14 cellular contexts compared by ENCODE assay signal in genomic region chr2:181036445-181036844, GRCh38. TPM values are rescaled to one million over a fixed set of nuclear protein-coding genes. Genes with fewer than 3 reads are reported as not detected.
DNase-seq lines count a peak whose midpoint lies in the region; ATAC-seq and TF ChIP-seq lines count a peak whose summit lies in the region.
"Had no signal": no experiment of that assay in that cellular context is flagged by ENCODE, and none has a peak within 500 bp of the region (broad histone marks: within the 10 kb centered on the region; RNA-seq: fewer than 3 reads in every experiment).

No MANE protein-coding gene starts in this region.

- peak overlapping the region; percentile 29 for H3K27ac Mint-ChIP-seq in activated CD8-positive, alpha-beta memory T cell treated with anti-CD3 and anti-CD28 coated beads, Interleukin-2, amount 10 ng/mL, durations not matched to agents 7 days and 5 days
- H3K27ac Mint-ChIP-seq: activated naive CD8-positive, alpha-beta T cell treated with anti-CD3 and anti-CD28 coated beads, Interleukin-2, amount 50 U/mL, for 24 hours; GM23338 had no signal

- H3K36me3 ChIP-seq in smooth muscle cell (ENCODE audit: low read depth) = no peaks in the 10 kb centered on the region

- peaks cover 7% of the 10 kb centered on the region for H3K36me3 Mint-ChIP-seq in activated CD8-positive, alpha-beta memory T cell treated with anti-CD3 and anti-CD28 coated beads, Interleukin-2, amount 10 ng/mL, durations not matched to agents 7 days and 5 days

- DNase-seq in activated CD8-positive, alpha-beta memory T cell treated with anti-CD3 and anti-CD28 coated beads, Interleukin-2, amount 10 ng/mL, durations not matched to agents 7 days and 5 days = peak; percentile 41
- no peak for DNase-seq in activated CD8-positive, alpha-beta memory T cell treated with anti-CD3 and anti-CD28 coated beads, Interleukin-2, amount 50 U/mL, for 4 hours
- DNase-seq in smooth muscle cell (lab: John Stamatoyannopoulos, UW; ENCODE audit: unreplicated experiment) (no peak), left ventricle myocardium superior (no peak), GM03348 (ENCODE audit: low spot score) (no peak), SIG-M5 treated with dmso at 0.1 percent for 504 hours (lab: John Stamatoyannopoulos, UW; ENCODE audit: unreplicated experiment) (no peak)
- DNase-seq: activated CD4-positive, alpha-beta T cell treated with anti-CD3 and anti-CD28 coated beads for 1 hour; activated naive CD8-positive, alpha-beta T cell treated with anti-CD3 and anti-CD28 coated beads, Interleukin-2, amount 50 U/mL, for 24 hours; NCI-H2107 had no signal

- peak overlapping the region; percentile 62 for H3K4me2 ChIP-seq in smooth muscle cell
- H3K4me2 ChIP-seq: A549, GM23338 had no signal

- CTCF ChIA-PET in activated CD8-positive, alpha-beta memory T cell treated with anti-CD3 and anti-CD28 coated beads, Interleukin-2, amount 10 ng/mL, durations not matched to agents 7 days and 5 days (lab: Charles Lee) = no interaction called here

- H3K27ac ChIP-seq in smooth muscle cell (ENCODE audit: low read depth) = peak overlapping the region; percentile 86
- H3K27ac ChIP-seq: A549, skin epidermis had no signal

- H3K9me3 Mint-ChIP-seq in activated CD8-positive, alpha-beta memory T cell treated with anti-CD3 and anti-CD28 coated beads, Interleukin-2, amount 10 ng/mL, durations not matched to agents 7 days and 5 days (ENCODE audit: low read depth) = no peaks in the 10 kb centered on the region
- H3K9me3 Mint-ChIP-seq: activated naive CD8-positive, alpha-beta T cell treated with anti-CD3 and anti-CD28 coated beads, Interleukin-2, amount 50 U/mL, for 24 hours; GM23338 had no signal

- ATAC-seq in activated CD8-positive, alpha-beta memory T cell treated with anti-CD3 and anti-CD28 coated beads, Interleukin-2, amount 10 ng/mL, durations not matched to agents 7 days and 5 days = peak; percentile 48
- ATAC-seq in HG02610 (IDR thresholded peaks at IDR 0.05; ENCODE audit: unreplicated experiment) = peak; percentile 57
- ATAC-seq in HG03521 (IDR thresholded peaks at IDR 0.05; ENCODE audit: unreplicated experiment) = peak; percentile 65
- no peak for ATAC-seq in left ventricle myocardium superior
- ATAC-seq: A549, GM23338 had no signal

- peak overlapping the region; percentile 16 for H3K9ac ChIP-seq in smooth muscle cell (ENCODE audit: low read depth)

- intact Hi-C loops in left ventricle myocardium superior (cut with micrococcal nuclease) = no loop called here

- peaks cover 77% of the 10 kb centered on the region for H4K20me1 ChIP-seq in smooth muscle cell (ENCODE audit: low read depth)

- H3K4me1 Mint-ChIP-seq in activated CD8-positive, alpha-beta memory T cell treated with anti-CD3 and anti-CD28 coated beads, Interleukin-2, amount 10 ng/mL, durations not matched to agents 7 days and 5 days = peaks cover 29% of the 10 kb centered on the region

- no peaks in the 10 kb centered on the region for H3K27me3 Mint-ChIP-seq in activated CD8-positive, alpha-beta memory T cell treated with anti-CD3 and anti-CD28 coated beads, Interleukin-2, amount 10 ng/mL, durations not matched to agents 7 days and 5 days
- H3K27me3 Mint-ChIP-seq: activated naive CD8-positive, alpha-beta T cell treated with anti-CD3 and anti-CD28 coated beads, Interleukin-2, amount 50 U/mL, for 24 hours had no signal

- WGBS in smooth muscle cell (ENCODE audit: low lambda C conversion rate) = 92% methylated on average over 2 of the region's 2 CpGs

- H3F3A ChIP-seq in smooth muscle cell (ENCODE audit: low read depth) = peaks cover 11% of the 10 kb centered on the region

- peaks cover 82% of the 10 kb centered on the region for H3K79me2 ChIP-seq in smooth muscle cell (ENCODE audit: low read depth)

- no peaks in the 10 kb centered on the region for H3K27me3 ChIP-seq in smooth muscle cell (ENCODE audit: low read depth)

- H3K4me3 ChIP-seq in smooth muscle cell = no peak overlapping the region
- H3K4me3 ChIP-seq: A549, GM23338, skin epidermis had no signal

- no peak for TF ChIP-seq CTCF in smooth muscle cell (IDR thresholded peaks at IDR 0.05; ENCODE audit: borderline replicate concordance, insufficient read depth, poor library complexity, severe bottlenecking)

- H3K4me3 Mint-ChIP-seq in activated CD8-positive, alpha-beta memory T cell treated with anti-CD3 and anti-CD28 coated beads, Interleukin-2, amount 10 ng/mL, durations not matched to agents 7 days and 5 days = no peak overlapping the region
- H3K4me3 Mint-ChIP-seq: activated naive CD8-positive, alpha-beta T cell treated with anti-CD3 and anti-CD28 coated beads, Interleukin-2, amount 50 U/mL, for 24 hours; GM23338 had no signal

- H3K9me3 ChIP-seq in smooth muscle cell (replicated peaks; ENCODE audit: low read depth) = no peaks in the 10 kb centered on the region
- H3K9me3 ChIP-seq: A549 had no signal

- H3K4me1 ChIP-seq in smooth muscle cell (ENCODE audit: low read depth) = peaks cover 5% of the 10 kb centered on the region
- H3K4me1 ChIP-seq: A549 had no signal

- H2AFZ ChIP-seq in smooth muscle cell (ENCODE audit: low read depth) = no peak overlapping the region
- H2AFZ ChIP-seq: GM23338 had no signal

RNA-seq across cellular contexts. Expression of gene UBE2E3, which starts 56.0 kb away (rescaled TPM):
- 10 to 100 TPM; 35.0 to 49.6 TPM for total RNA-seq in activated CD8-positive, alpha-beta memory T cell treated with anti-CD3 and anti-CD28 coated beads, Interleukin-2, amount 10 ng/mL, durations not matched to agents 7 days and 5 days
- total RNA-seq in smooth muscle cell = 259 and 275 TPM in 2 replicates
- 225 and 230 TPM in 2 replicates for polyA plus RNA-seq in smooth muscle cell
- total RNA-seq in left ventricle myocardium superior = 57.5 TPM
